Comparison of ENCODE assay signal across 8 cellular contexts in the genomic region with DNA sequence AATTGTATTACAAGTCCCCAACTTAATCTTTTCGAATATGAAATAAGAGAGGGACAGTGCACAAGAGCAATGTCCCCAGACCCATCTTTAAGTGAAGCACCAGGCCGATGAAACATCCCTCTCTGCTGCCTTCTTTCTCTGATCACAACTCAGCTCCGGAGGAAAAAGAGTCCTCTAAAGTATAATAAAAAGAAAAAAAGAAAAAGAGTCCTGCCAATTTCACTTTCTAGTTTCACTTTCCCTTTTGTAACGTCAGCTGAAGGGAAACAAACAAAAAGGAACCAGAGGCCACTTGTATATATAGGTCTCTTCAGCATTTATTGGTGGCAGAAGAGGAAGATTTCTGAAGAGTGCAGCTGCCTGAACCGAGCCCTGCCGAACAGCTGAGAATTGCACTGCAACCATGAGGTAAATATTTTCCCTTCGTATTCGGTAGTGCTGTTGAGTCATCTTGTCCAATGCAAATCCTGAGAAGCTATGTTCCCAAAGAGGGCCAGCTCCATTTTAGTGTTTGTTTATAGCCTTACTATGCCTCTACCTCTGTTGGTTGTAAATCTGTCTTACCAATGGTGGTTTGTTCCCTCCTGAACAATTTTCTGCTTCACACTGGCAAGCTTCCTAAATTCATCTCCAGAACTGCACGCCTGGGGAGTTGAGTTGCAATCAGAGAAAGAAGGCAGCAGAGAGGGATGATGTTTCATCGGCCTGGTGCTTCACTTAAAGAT. TPM values are rescaled to one million over a fixed set of nuclear protein-coding genes. Genes with fewer than 3 reads are reported as not detected.
A peak's percentile ranks its signal among the peaks of the same experiment; 100 is the strongest.
DNase-seq lines count a peak whose midpoint lies in the region; ATAC-seq and TF ChIP-seq lines count a peak whose summit lies in the region.

A gene with protein sequence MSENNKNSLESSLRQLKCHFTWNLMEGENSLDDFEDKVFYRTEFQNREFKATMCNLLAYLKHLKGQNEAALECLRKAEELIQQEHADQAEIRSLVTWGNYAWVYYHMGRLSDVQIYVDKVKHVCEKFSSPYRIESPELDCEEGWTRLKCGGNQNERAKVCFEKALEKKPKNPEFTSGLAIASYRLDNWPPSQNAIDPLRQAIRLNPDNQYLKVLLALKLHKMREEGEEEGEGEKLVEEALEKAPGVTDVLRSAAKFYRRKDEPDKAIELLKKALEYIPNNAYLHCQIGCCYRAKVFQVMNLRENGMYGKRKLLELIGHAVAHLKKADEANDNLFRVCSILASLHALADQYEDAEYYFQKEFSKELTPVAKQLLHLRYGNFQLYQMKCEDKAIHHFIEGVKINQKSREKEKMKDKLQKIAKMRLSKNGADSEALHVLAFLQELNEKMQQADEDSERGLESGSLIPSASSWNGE (plus strand): TSS at position 326 of the 725 bp plus-strand sequence. CDS start 78 bp downstream, at position 404.

- POLR2A ChIA-PET in BJ (lab: Charles Lee): interaction anchor here (0.6 to 0.7 kb wide), 3 partner anchors 17 to 70 kb away, joined by 3 to 5 read pairs (median 3); no protein-coding TSS in a partner anchor

- 0 out of 2 replicates have a peak, but pooled peaks cover 1% of the 10 kb centered on the region for H3K36me3 ChIP-seq in BJ (ENCODE audit: control insufficient read depth, insufficient read depth, low read length)

- ATAC-seq in GM18867 (IDR thresholded peaks at IDR 0.05; ENCODE audit: unreplicated experiment): peak; percentile 84
- peak; percentile 67 for ATAC-seq in HG03045 (IDR thresholded peaks at IDR 0.05; ENCODE audit: unreplicated experiment)

- peak within 1 kb of the TSS; percentile 82 for H3K4me3 Mint-ChIP-seq in activated T-cell treated with anti-CD3 and anti-CD28 coated beads, Interleukin-2, amount 50 U/mL, for 24 hours
- H3K4me3 Mint-ChIP-seq in osteocyte (ENCODE audit: unreplicated experiment): peak within 1 kb of the TSS; percentile 75

- H3K27me3 Mint-ChIP-seq in activated T-cell treated with anti-CD3 and anti-CD28 coated beads, Interleukin-2, amount 50 U/mL, for 24 hours: no peaks in the 10 kb centered on the region
- H3K27me3 Mint-ChIP-seq in osteocyte (ENCODE audit: unreplicated experiment): no peaks in the 10 kb centered on the region

- peak within 1 kb of the TSS; percentile 26 for H3K4me3 ChIP-seq in BJ (ENCODE audit: low read depth, low read length)
- peak within 1 kb of the TSS; percentile 55 for H3K4me3 ChIP-seq in fibroblast of pulmonary artery (replicated peaks; ENCODE audit: low read depth, low read length)

- peak; percentile 64 for DNase-seq in BJ (ENCODE audit: low read depth)
- DNase-seq in NCI-H526 (lab: John Stamatoyannopoulos, UW): peak; percentile 4 to 30
- peak; percentile 41 for DNase-seq in activated T-cell treated with anti-CD3 and anti-CD28 coated beads, Interleukin-2, amount 50 U/mL, for 24 hours
- DNase-seq in fibroblast of pulmonary artery (ENCODE audit: low read depth): peak; percentile 76
- DNase-seq in osteocyte (ENCODE audit: extremely low spot score, unreplicated experiment): no peak
- no peak for DNase-seq in NCI-H187 (lab: John Stamatoyannopoulos, UW)

- no peaks in the 10 kb centered on the region for H3K27me3 ChIP-seq in BJ (ENCODE audit: control insufficient read depth, insufficient read depth, low read length)

- TF ChIP-seq CTCF in BJ (IDR thresholded peaks at IDR 0.05; ENCODE audit: insufficient read depth, low read depth, low read length) (no peak), fibroblast of pulmonary artery (IDR thresholded peaks at IDR 0.05; ENCODE audit: low read length, missing control alignments) (no peak), osteocyte (IDR thresholded peaks at IDR 0.05) (no peak)

- peak within 1 kb of the TSS; percentile 88 for H3K27ac Mint-ChIP-seq in activated T-cell treated with anti-CD3 and anti-CD28 coated beads, Interleukin-2, amount 50 U/mL, for 24 hours
- peak within 1 kb of the TSS; percentile 96 for H3K27ac Mint-ChIP-seq in osteocyte (ENCODE audit: unreplicated experiment)

- H3K9me3 Mint-ChIP-seq in activated T-cell treated with anti-CD3 and anti-CD28 coated beads, Interleukin-2, amount 50 U/mL, for 24 hours: peaks cover 5% of the 10 kb centered on the region
- peaks cover 6% of the 10 kb centered on the region for H3K9me3 Mint-ChIP-seq in osteocyte (ENCODE audit: unreplicated experiment)

- CTCF ChIA-PET in BJ (lab: Yijun Ruan, JAX): interaction anchor here (0.5 kb wide), 1 partner anchor 311 kb away, joined by 3 read pairs; a partner anchor contains a TSS

- H3K4me1 Mint-ChIP-seq in activated T-cell treated with anti-CD3 and anti-CD28 coated beads, Interleukin-2, amount 50 U/mL, for 24 hours (ENCODE audit: low read depth): peaks cover 37% of the 10 kb centered on the region
- peaks cover 36% of the 10 kb centered on the region for H3K4me1 Mint-ChIP-seq in osteocyte (ENCODE audit: unreplicated experiment)

- H3K36me3 Mint-ChIP-seq in activated T-cell treated with anti-CD3 and anti-CD28 coated beads, Interleukin-2, amount 50 U/mL, for 24 hours (ENCODE audit: low read depth): peaks cover 23% of the 10 kb centered on the region
- peaks cover 16% of the 10 kb centered on the region for H3K36me3 Mint-ChIP-seq in osteocyte (ENCODE audit: unreplicated experiment)

RNA-seq across cellular contexts. Expression of the gene that starts here (rescaled TPM):
- polyA plus RNA-seq in BJ (2011; rRNA removed): 6.2 and 11.4 TPM in 2 replicates
- polyA minus RNA-seq in BJ (2011; rRNA and poly(A)+ RNA removed): 3.7 TPM in 2 replicates
- total RNA-seq in osteocyte: 8.8 and 11.0 TPM in 2 replicates

Comparison
In these comparisons a context has a peak if more than half of its experiments do, and no peak if none do; other contexts are left out.
1. DNase-seq: peak in BJ (single experiment), NCI-H526 (2 of 2), activated T-cell treated with anti-CD3 and anti-CD28 coated beads, Interleukin-2, amount 50 U/mL, for 24 hours (single experiment) and fibroblast of pulmonary artery (single experiment); none in osteocyte (single experiment) and NCI-H187 (0 of 2).